Comparison of ENCODE assay signal across 8 cellular contexts in genomic region chr22:21942407-21942895, GRCh38. TPM values are rescaled to one million over a fixed set of nuclear protein-coding genes. Genes with fewer than 3 reads are reported as not detected.
DNase-seq lines count a peak whose midpoint lies in the region; ATAC-seq and TF ChIP-seq lines count a peak whose summit lies in the region.

No MANE protein-coding gene starts in this region.

- H3K4me3 ChIP-seq in HEK293 (ENCODE audit: low read depth, low read length), result no peak overlapping the region
- no peak overlapping the region for H3K4me3 ChIP-seq in epithelial cell of proximal tubule (ENCODE audit: low read depth, low read length)
- H3K4me3 ChIP-seq in osteoblast (ENCODE audit: insufficient read depth, low read length), result peak overlapping the region; percentile 56

- ATAC-seq in T-cell (replicated peaks in 1 of 4), result no peak
- ATAC-seq in GM21381 (IDR thresholded peaks at IDR 0.05; ENCODE audit: unreplicated experiment), result no peak
- no peak for ATAC-seq in HG03097 (IDR thresholded peaks at IDR 0.05; ENCODE audit: low FRiP score, unreplicated experiment)

- H3K79me2 ChIP-seq in osteoblast (ENCODE audit: insufficient read depth, low read length), result peaks cover 63% of the 10 kb centered on the region

- CTCF ChIA-PET in HEK293 (lab: Yijun Ruan, JAX), result interaction anchor here (0.6 to 8.0 kb wide), 3 partner anchors 8 to 264 kb away, joined by 4 to 120 read pairs (median 5); partner anchors contain the start of gene PPM1F
- CTCF ChIA-PET in T-cell (lab: Charles Lee), result interaction anchor here in 1 of 2 donors (0.6 kb wide), 1 partner anchor 8 kb away, joined by 3 read pairs; no protein-coding TSS in a partner anchor

- peak overlapping the region; percentile 77 for H3K4me2 ChIP-seq in osteoblast (ENCODE audit: insufficient read depth, low read length)

- no peaks in the 10 kb centered on the region for H3K9me3 Mint-ChIP-seq in T-cell

- H2AFZ ChIP-seq in osteoblast (ENCODE audit: low read length), result peak overlapping the region; percentile 94

- H4K20me1 ChIP-seq in osteoblast (ENCODE audit: insufficient read depth, low read length), result no peaks in the 10 kb centered on the region

- no peak overlapping the region for H3K4me3 Mint-ChIP-seq in T-cell

- H3K27ac ChIP-seq in HEK293 (ENCODE audit: extremely low read depth, low read depth, low read length), result no peak overlapping the region
- H3K27ac ChIP-seq in osteoblast (ENCODE audit: low read depth, low read length), result peak overlapping the region; percentile 92

- H3K27me3 Mint-ChIP-seq in T-cell, result no peaks in the 10 kb centered on the region

- H3K27me3 ChIP-seq in osteoblast (ENCODE audit: insufficient read depth, low read length), result no peaks in the 10 kb centered on the region

- H3K4me1 ChIP-seq in HEK293 (ENCODE audit: control insufficient read depth, insufficient read depth, low read length) (no peaks in the 10 kb centered on the region), osteoblast (ENCODE audit: insufficient read depth, low read length) (peaks cover 31% of the 10 kb centered on the region)

- peaks cover 34 to 44% (median 40%) of the 10 kb centered on the region in 3 donors for H3K4me1 Mint-ChIP-seq in T-cell

- DNase-seq in T-cell (no peak), epithelial cell of proximal tubule (ENCODE audit: low read depth) (peak; percentile 54), osteoblast (ENCODE audit: insufficient read length, low spot score, missing footprints) (peak; percentile 96), retina (no peak), NCI-H146 (lab: John Stamatoyannopoulos, UW) (no peak)

- peaks cover 0 to 72% of the 10 kb centered on the region in 2 experiments; a peak in 1 of 3 replicates for H3K36me3 ChIP-seq in HEK293 (ENCODE audit: control insufficient read depth in 2 of 2, insufficient read depth in 1 of 2, low read length in 2 of 2)
- peaks cover 40% of the 10 kb centered on the region for H3K36me3 ChIP-seq in osteoblast (ENCODE audit: insufficient read depth, low read length)

- TF ChIP-seq CTCF in HEK293 (tag by site-specific recombination; IDR thresholded peaks at IDR 0.05) (no peak), epithelial cell of proximal tubule (conservative IDR thresholded peaks at IDR 0.05; ENCODE audit: low read depth, low read length) (no peak), osteoblast (IDR thresholded peaks at IDR 0.05; ENCODE audit: extremely low read depth, low read depth, low read length) (no peak)

- peak overlapping the region; percentile 66 to 82 for H3K27ac Mint-ChIP-seq in T-cell

- H3K36me3 Mint-ChIP-seq in T-cell, result peaks cover 5% of the 10 kb centered on the region

- H3K9me3 ChIP-seq in HEK293 (ENCODE audit: control insufficient read depth, insufficient read depth, low read depth, low read length) (no peaks in the 10 kb centered on the region), osteoblast (ENCODE audit: low read depth, low read length) (no peaks in the 10 kb centered on the region)

- POLR2A ChIA-PET in HEK293 (lab: Yijun Ruan, JAX) (interaction anchor here (0.6 to 1.0 kb wide), 4 partner anchors 37 to 237 kb away, joined by 3 to 9 read pairs (median 6); no protein-coding TSS in a partner anchor), T-cell (lab: Charles Lee) (no interaction called here)

TF ChIP-seq in HEK293, 187 proteins besides CTCF, POLR2A, EP300 and RAD21:
- no peak for TF ChIP-seq ZNF175 (tag by site-specific recombination; IDR thresholded peaks at IDR 0.05)
- TF ChIP-seq, protein P1, sequence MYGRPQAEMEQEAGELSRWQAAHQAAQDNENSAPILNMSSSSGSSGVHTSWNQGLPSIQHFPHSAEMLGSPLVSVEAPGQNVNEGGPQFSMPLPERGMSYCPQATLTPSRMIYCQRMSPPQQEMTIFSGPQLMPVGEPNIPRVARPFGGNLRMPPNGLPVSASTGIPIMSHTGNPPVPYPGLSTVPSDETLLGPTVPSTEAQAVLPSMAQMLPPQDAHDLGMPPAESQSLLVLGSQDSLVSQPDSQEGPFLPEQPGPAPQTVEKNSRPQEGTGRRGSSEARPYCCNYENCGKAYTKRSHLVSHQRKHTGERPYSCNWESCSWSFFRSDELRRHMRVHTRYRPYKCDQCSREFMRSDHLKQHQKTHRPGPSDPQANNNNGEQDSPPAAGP (tag by site-specific recombination; IDR thresholded peaks at IDR 0.05), result 0 out of 2 replicates have a peak, but pooled peaks have one; percentile 20

RNA-seq across cellular contexts. Expression of gene PPM1F, which starts 10.2 kb away (rescaled TPM):
- total RNA-seq in T-cell (10 to 100 TPM; 18.7 to 29.9 (median 24.4) TPM), epithelial cell of proximal tubule (25.1 and 32.7 TPM in 2 replicates), osteoblast (22.8 and 24.5 TPM in 2 replicates)

RNA-seq across cellular contexts. Expression of gene TOP3B, which starts 40.1 kb away (rescaled TPM):
- total RNA-seq in T-cell (10 to 100 TPM; 58.9 to 90.6 (median 65.9) TPM), epithelial cell of proximal tubule (27.9 and 30.2 TPM in 2 replicates), osteoblast (27.9 and 33.6 TPM in 2 replicates)

Comparison
In these comparisons a context has a peak if more than half of its experiments do, and no peak if none do; other contexts are left out.
1. DNase-seq: peak in epithelial cell of proximal tubule (single experiment) and osteoblast (single experiment); none in T-cell (0 of 34), retina (single experiment) and NCI-H146 (single experiment).